ENCODE assay signal across 22 cellular contexts in the genomic region with DNA sequence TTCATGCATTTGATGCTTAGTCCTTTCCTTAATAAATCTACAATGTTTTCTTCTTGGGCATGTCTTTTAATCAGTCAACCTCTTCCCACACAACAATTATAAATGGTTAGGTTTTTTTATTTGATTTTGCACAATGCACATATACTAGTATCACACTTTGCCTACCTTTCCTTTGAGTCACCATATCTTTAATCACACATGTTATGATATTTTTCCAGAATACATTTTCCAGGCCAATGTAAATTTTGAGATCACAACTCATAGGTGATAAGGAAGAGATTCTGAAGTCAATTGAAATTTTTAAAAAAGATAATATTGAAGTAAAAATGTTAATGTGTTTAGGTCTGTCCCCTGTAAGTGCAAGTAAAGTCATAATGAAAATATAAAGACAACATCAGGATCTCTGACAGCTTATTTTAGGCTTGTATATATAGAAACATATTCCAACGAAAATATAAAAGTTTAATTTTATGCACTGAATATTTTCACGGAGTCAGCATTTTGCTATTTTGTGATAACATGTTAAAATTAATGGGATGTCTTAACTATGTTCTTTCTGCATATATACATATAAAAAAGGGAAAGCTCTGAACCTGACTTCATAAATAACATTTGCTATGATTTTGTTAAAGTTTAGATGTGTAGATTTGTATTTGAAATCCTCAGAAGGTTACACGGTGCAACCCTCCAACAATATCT.
A peak's percentile ranks its signal among the peaks of the same experiment; 100 is the strongest.
DNase-seq lines count a peak whose midpoint lies in the region; ATAC-seq, FAIRE-seq and TF ChIP-seq lines count a peak whose summit lies in the region.
"Had no signal": no experiment of that assay in that cellular context is flagged by ENCODE, and none has a peak within 500 bp of the region (broad histone marks: within the 10 kb centered on the region; RNA-seq: fewer than 3 reads in every experiment).

No MANE protein-coding gene starts in this region.

- no peak for TF ChIP-seq CTCF in A549 (IDR thresholded peaks at IDR 0.05)
- TF ChIP-seq CTCF in bronchial epithelial cell (IDR thresholded peaks at IDR 0.05; ENCODE audit: insufficient read depth, low read length, severe bottlenecking), result no peak

- CTCF ChIA-PET in A549 (lab: Yijun Ruan, JAX), result no interaction called here

- WGBS in A549 (ENCODE audit: missing lambda C conversion rate), result 0% methylated on average over 3 of the region's 3 CpGs

- no peaks in the 10 kb centered on the region for H3K36me3 ChIP-seq in bronchial epithelial cell (ENCODE audit: control insufficient read depth, insufficient read depth, low read length)
- H3K36me3 ChIP-seq: BLaER1 had no signal

- no peaks in the 10 kb centered on the region for H3K4me1 ChIP-seq in A549
- H3K4me1 ChIP-seq: BLaER1, Caco-2 had no signal

- H3K27ac ChIP-seq in A549, result no peak overlapping the region
- H3K27ac ChIP-seq: BLaER1, C4-2B, GM23248 had no signal

- H3K9me3 ChIP-seq in A549, result no peaks in the 10 kb centered on the region
- H3K9me3 ChIP-seq: BLaER1, Caco-2 had no signal

- FAIRE-seq in A549 (lab: Jason Lieb, UNC), result no peak
- no peak for FAIRE-seq in bronchial epithelial cell (lab: Jason Lieb, UNC)
- peak; percentile 61 for FAIRE-seq in islet of Langerhans (lab: Jason Lieb, UNC)
- FAIRE-seq: GM12892, GM19239, H1 had no signal

- DNase-seq in A549 (ENCODE audit: low read depth in 1 of 2, low spot score in 1 of 2) (no peak), NCI-H226 (peak; percentile 20), bronchial epithelial cell (ENCODE audit: low read depth) (peak; percentile 1), NCI-H748 (lab: John Stamatoyannopoulos, UW; ENCODE audit: unreplicated experiment) (no peak), AG08396 (ENCODE audit: low spot score) (no peak)
- DNase-seq: 8988T; Caco-2; CD4-positive, CD25-positive, alpha-beta regulatory T cell; CD8-positive, alpha-beta T cell; DMS153; DND-41; GM23248; H7; HCEC 1CT had no signal

- ATAC-seq in A549 (no peak), HG03378 (IDR thresholded peaks at IDR 0.05; ENCODE audit: unreplicated experiment) (no peak), GM18498 (IDR thresholded peaks at IDR 0.05; ENCODE audit: unreplicated experiment) (no peak)
- ATAC-seq: CD8-positive, alpha-beta T cell had no signal

- no peak for TF ChIP-seq RAD21 in A549 (conservative IDR thresholded peaks at IDR 0.05 in 1 of 2, IDR thresholded peaks at IDR 0.05 in 1 of 2)

- POLR2A ChIA-PET in A549 (lab: Yijun Ruan, JAX), result no interaction called here

- H3K4me2 ChIP-seq in A549, result no peak overlapping the region
- H3K4me2 ChIP-seq: BLaER1 had no signal

- TF ChIP-seq EP300 in A549 (IDR thresholded peaks at IDR 0.05), result no peak

- TF ChIP-seq POLR2A in A549 (IDR thresholded peaks at IDR 0.05; ENCODE audit: low read length), result no peak

- H3K27me3 ChIP-seq in bronchial epithelial cell (ENCODE audit: control insufficient read depth, insufficient read depth, low read length), result no peaks in the 10 kb centered on the region
- H3K27me3 ChIP-seq: BLaER1 had no signal

- H3K4me3 ChIP-seq in A549, result no peak overlapping the region
- H3K4me3 ChIP-seq in bronchial epithelial cell (ENCODE audit: low read depth, low read length), result no peak overlapping the region
- H3K4me3 ChIP-seq: BLaER1, GM23248 had no signal

TF ChIP-seq in A549, 52 proteins besides CTCF, POLR2A, EP300 and RAD21:
- TF ChIP-seq HOXB13 (CRISPR knock-in tag; IDR thresholded peaks at IDR 0.05; ENCODE audit: low read depth), result no peak
- TF ChIP-seq PHF8 (IDR thresholded peaks at IDR 0.05; ENCODE audit: borderline replicate concordance, low read depth), result no peak
- no peak for TF ChIP-seq FOSB (CRISPR knock-in tag; IDR thresholded peaks at IDR 0.05)
- peak; percentile 42 for TF ChIP-seq MAFK (IDR thresholded peaks at IDR 0.05; ENCODE audit: partially characterized antibody)

Comparison
In these comparisons a context has a peak if more than half of its experiments do, and no peak if none do; other contexts are left out.
1. DNase-seq: peak in NCI-H226 (single experiment) and bronchial epithelial cell (single experiment); none in A549 (0 of 2), NCI-H748 (single experiment) and AG08396 (single experiment).